In the genomic region with DNA sequence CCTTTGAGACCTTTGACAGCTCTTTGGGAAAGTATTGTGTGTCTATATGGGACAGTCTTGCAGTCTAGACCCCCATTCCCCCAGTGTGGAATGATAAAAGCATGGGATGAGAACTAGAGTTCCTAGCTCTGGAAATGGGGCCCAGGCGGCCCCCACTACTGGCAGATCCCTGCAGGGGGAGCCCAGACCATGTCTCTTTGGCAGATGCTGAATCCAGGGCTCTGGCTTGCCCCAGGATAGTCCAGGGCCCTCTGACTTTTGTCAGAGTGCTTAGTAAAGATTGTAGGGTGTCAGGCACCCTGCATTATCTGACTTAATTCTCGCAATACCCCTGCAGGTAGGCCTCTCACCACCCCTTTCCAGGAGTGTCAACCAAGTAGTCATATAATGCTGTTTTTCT, we compare ENCODE assay signal across 9 cellular contexts. TPM values are rescaled to one million over a fixed set of nuclear protein-coding genes. Genes with fewer than 3 reads are reported as not detected.
A peak's percentile ranks its signal among the peaks of the same experiment; 100 is the strongest.
DNase-seq lines count a peak whose midpoint lies in the region; ATAC-seq, FAIRE-seq and TF ChIP-seq lines count a peak whose summit lies in the region.
"Had no signal": no experiment of that assay in that cellular context is flagged by ENCODE, and none has a peak within 500 bp of the region (broad histone marks: within the 10 kb centered on the region; RNA-seq: fewer than 3 reads in every experiment).

No MANE protein-coding gene starts in this region.

- no peak for FAIRE-seq in H54 (lab: Jason Lieb, UNC)

- no peak overlapping the region for H3K14ac ChIP-seq in mesenchymal stem cell (ENCODE audit: low read length in 2 of 2)

- no peak for ATAC-seq in body of pancreas

- H3K18ac ChIP-seq in mesenchymal stem cell (ENCODE audit: low read depth in 1 of 2, low read length in 2 of 2), result no peak overlapping the region

- TF ChIP-seq CTCF in BE2C (IDR thresholded peaks at IDR 0.05; ENCODE audit: low read depth, low read length) (peak; percentile 23; the same call in 1 of the 2 replicates), GM13977 (IDR thresholded peaks at IDR 0.05; ENCODE audit: extremely low read depth, insufficient read depth, missing control alignments) (peak; percentile 28), body of pancreas (IDR thresholded peaks at IDR 0.05) (no peak)

- no peak overlapping the region for H3K4me3 ChIP-seq in BE2C (ENCODE audit: low read depth, low read length)
- H3K4me3 ChIP-seq in body of pancreas, result no peak overlapping the region
- no peak overlapping the region for H3K4me3 ChIP-seq in mesenchymal stem cell (ENCODE audit: insufficient read depth in 1 of 2, low read depth in 1 of 2, low read length in 2 of 2)

- H3K9me3 ChIP-seq in BE2C (no peaks in the 10 kb centered on the region), body of pancreas (no peaks in the 10 kb centered on the region), mesenchymal stem cell (ENCODE audit: control insufficient read depth, low read length) (no peaks in the 10 kb centered on the region)

- H3K27ac ChIP-seq in body of pancreas, result peak overlapping the region in 3 of 4 donors; percentile 54 to 77 (median 57)
- no peak overlapping the region for H3K27ac ChIP-seq in mesenchymal stem cell (ENCODE audit: low read length, poor library complexity, severe bottlenecking)

- H3K79me1 ChIP-seq in mesenchymal stem cell (replicated peaks; ENCODE audit: low read length, poor library complexity, severe bottlenecking), result peaks cover 10% of the 10 kb centered on the region

- H2AFZ ChIP-seq in mesenchymal stem cell (ENCODE audit: low read depth, low read length), result no peak overlapping the region

- in situ Hi-C loops in GM13977 (cut with MboI; ENCODE audit: low pct_unique_long_range_greater_than_20kb, low sequenced_read_pairs, unreplicated experiment), result no loop called here

- intact Hi-C loops in body of pancreas (cut with DNase I) (no loop called here), posterior vena cava (cut with DNase I) (no loop called here)

- TF ChIP-seq POLR2A in body of pancreas (IDR thresholded peaks at IDR 0.05), result no peak
- no peak for TF ChIP-seq POLR2A in H54 (IDR thresholded peaks at IDR 0.05; ENCODE audit: low read depth, low read length)

- WGBS in body of pancreas, 2 donors, result 87 to 95% methylated on average over 2 of the region's 2 CpGs
- WGBS in mesenchymal stem cell, result 79% methylated on average over 1 of the region's 2 CpGs

- no peaks in the 10 kb centered on the region for H3K27me3 ChIP-seq in BE2C
- no peaks in the 10 kb centered on the region for H3K27me3 ChIP-seq in body of pancreas
- no peaks in the 10 kb centered on the region for H3K27me3 ChIP-seq in mesenchymal stem cell (ENCODE audit: control insufficient read depth in 1 of 2, insufficient read depth in 1 of 2, low read length in 2 of 2)

- H2BK15ac ChIP-seq in mesenchymal stem cell (ENCODE audit: low read depth, poor library complexity, severe bottlenecking), result no peak overlapping the region

- H3K4me2 ChIP-seq in mesenchymal stem cell (ENCODE audit: low read length, poor library complexity, severe bottlenecking), result no peak overlapping the region

- no peak overlapping the region for H4K8ac ChIP-seq in mesenchymal stem cell (ENCODE audit: low read length)

- H2BK120ac ChIP-seq in mesenchymal stem cell (ENCODE audit: low read depth, low read length), result no peak overlapping the region

- H2AK5ac ChIP-seq in mesenchymal stem cell (ENCODE audit: low read length, severe bottlenecking), result no peak overlapping the region

- H3K9ac ChIP-seq in mesenchymal stem cell (ENCODE audit: low read length), result peak overlapping the region; percentile 31

- no peak overlapping the region for H2BK12ac ChIP-seq in mesenchymal stem cell (ENCODE audit: low read length in 2 of 2)

- H4K91ac ChIP-seq in mesenchymal stem cell (ENCODE audit: low read length), result no peak overlapping the region

- H3K4me1 ChIP-seq in BE2C (no peaks in the 10 kb centered on the region), body of pancreas (peaks cover 58% of the 10 kb centered on the region), mesenchymal stem cell (ENCODE audit: control insufficient read depth, insufficient read depth, low read depth, low read length) (peaks cover 23% of the 10 kb centered on the region)

- H3K4ac ChIP-seq in mesenchymal stem cell (ENCODE audit: low read depth in 1 of 2, low read length in 2 of 2), result no peak overlapping the region

- H3K36me3 ChIP-seq in BE2C (peaks cover 21% of the 10 kb centered on the region), body of pancreas (replicated peaks in 1 of 2; ENCODE audit: insufficient read depth in 1 of 2, low read depth in 2 of 2) (peaks cover 0 to 9% of the 10 kb centered on the region in 2 donors), mesenchymal stem cell (ENCODE audit: control insufficient read depth in 1 of 2, insufficient read depth in 2 of 2, low read depth in 1 of 2, low read length in 2 of 2) (peaks cover 19 to 51% of the 10 kb centered on the region in 2 experiments)

- DNase-seq in BE2C (peak; percentile 24), GM13977 (ENCODE audit: low spot score) (no peak), body of pancreas (no peak), mesenchymal stem cell (peak; percentile 20), SIG-M5 treated with dmso at 0.1 percent for 504 hours (lab: John Stamatoyannopoulos, UW; ENCODE audit: unreplicated experiment) (no peak), H54 (ENCODE audit: insufficient read length, low spot score) (no peak), OCI-M2 (lab: John Stamatoyannopoulos, UW; ENCODE audit: unreplicated experiment) (no peak), posterior vena cava (ENCODE audit: low spot score) (no peak)
- DNase-seq: GF-D8 had no signal

- no peak overlapping the region for H2BK5ac ChIP-seq in mesenchymal stem cell (ENCODE audit: low read depth, low read length, poor library complexity, severe bottlenecking)

- H3K23ac ChIP-seq in mesenchymal stem cell (ENCODE audit: low read length in 2 of 2), result no peak overlapping the region

RNA-seq across cellular contexts. Expression of gene ALKBH5, which starts 8.3 kb away (rescaled TPM):
- polyA plus RNA-seq in BE2C (2012; ENCODE audit: insufficient read depth, insufficient read length, low read depth), result 47.5 TPM
- 10 to 100 TPM; 45.4 to 48.8 TPM for total RNA-seq in body of pancreas
- polyA plus RNA-seq in mesenchymal stem cell (2013, experiment 1 of 2), result 51.3 TPM
- 51.2 TPM for polyA plus RNA-seq in mesenchymal stem cell (2013, experiment 2 of 2)
- 100 to 1,000 TPM in 1 of 2 donors, 10 to 100 TPM in 1; 98.5 to 105 TPM for total RNA-seq in posterior vena cava

RNA-seq across cellular contexts. Expression of gene LLGL1, which starts 33.5 kb away (rescaled TPM):
- 16.0 TPM for polyA plus RNA-seq in BE2C (2012; ENCODE audit: insufficient read depth, insufficient read length, low read depth)
- total RNA-seq in body of pancreas, result 10 to 100 TPM in 1 of 2 donors, 1 to 10 TPM in 1; 6.6 to 11.4 TPM
- 13.5 TPM for polyA plus RNA-seq in mesenchymal stem cell (2013, experiment 1 of 2)
- 13.0 TPM for polyA plus RNA-seq in mesenchymal stem cell (2013, experiment 2 of 2)
- total RNA-seq in posterior vena cava, result 10 to 100 TPM; 13.9 to 16.2 TPM

Comparison
In these comparisons a context has a peak if more than half of its experiments do, and no peak if none do; other contexts are left out.
1. DNase-seq: peak in BE2C (single experiment) and mesenchymal stem cell (single experiment); none in GM13977 (single experiment), body of pancreas (0 of 4), SIG-M5 treated with dmso at 0.1 percent for 504 hours (single experiment), H54 (single experiment), OCI-M2 (single experiment) and posterior vena cava (single experiment).
2. CTCF ChIP-seq: peak in BE2C (single experiment) and GM13977 (single experiment); none in body of pancreas (0 of 7).